Comparison of ENCODE assay signal across 8 cellular contexts in genomic region chr19:5001547-5002131, GRCh38. TPM values are rescaled to one million over a fixed set of nuclear protein-coding genes. Genes with fewer than 3 reads are reported as not detected.
A peak's percentile ranks its signal among the peaks of the same experiment; 100 is the strongest.
DNase-seq lines count a peak whose midpoint lies in the region; ATAC-seq and TF ChIP-seq lines count a peak whose summit lies in the region.

No MANE protein-coding gene starts in this region.

- peaks cover 12% of the 10 kb centered on the region for H3F3A ChIP-seq in SK-N-SH (replicated peaks; ENCODE audit: insufficient read depth)

- H3K4me1 ChIP-seq in SK-N-SH (ENCODE audit: control insufficient read depth in 1 of 2, insufficient read depth in 2 of 2, low read depth in 1 of 2, low read length in 1 of 2) = peaks cover 0 to 9% of the 10 kb centered on the region in 2 experiments; a peak in 1 of 4 replicates
- peaks cover 11% of the 10 kb centered on the region for H3K4me1 ChIP-seq in mammary epithelial cell (ENCODE audit: insufficient read depth, low read length)
- H3K4me1 ChIP-seq in upper lobe of left lung = peaks cover 0 to 4% (median 2%) of the 10 kb centered on the region in 4 donors

- intact Hi-C loops in mammary epithelial cell (cut with micrococcal nuclease) = loop anchor here (1.0 kb wide), 1 partner anchor 30 kb away; no protein-coding TSS in a partner anchor

- H3K27ac ChIP-seq in SK-N-SH (ENCODE audit: low read depth in 2 of 2, low read length in 1 of 2) (peak overlapping the region in 1 of 2 experiments; percentile 53; a peak in 2 of 4 replicates), mammary epithelial cell (ENCODE audit: insufficient read depth, low read depth, low read length) (peak overlapping the region; percentile 38), upper lobe of left lung (no peak overlapping the region)

- dilution Hi-C loops in mammary epithelial cell (cut with HindIII; ENCODE audit: low sequenced_read_pairs) = no loop called here

- H3K27me3 ChIP-seq in H7 (ENCODE audit: control insufficient read depth, insufficient read depth, low read length) = no peaks in the 10 kb centered on the region
- H3K27me3 ChIP-seq in SK-N-SH (ENCODE audit: insufficient read depth) = no peaks in the 10 kb centered on the region
- H3K27me3 ChIP-seq in mammary epithelial cell (ENCODE audit: insufficient read depth, low read length) = no peaks in the 10 kb centered on the region
- no peaks in the 10 kb centered on the region for H3K27me3 ChIP-seq in upper lobe of left lung

- H4K20me1 ChIP-seq in SK-N-SH (ENCODE audit: insufficient read depth) (peaks cover 84% of the 10 kb centered on the region), mammary epithelial cell (ENCODE audit: insufficient read depth, low read length) (no peaks in the 10 kb centered on the region)

- H3K9me2 ChIP-seq in SK-N-SH = no peaks in the 10 kb centered on the region

- H3K79me2 ChIP-seq in SK-N-SH (ENCODE audit: insufficient read depth) = peaks cover 91% of the 10 kb centered on the region
- H3K79me2 ChIP-seq in mammary epithelial cell (ENCODE audit: insufficient read depth, low read length) = peaks cover 96% of the 10 kb centered on the region

- no peak overlapping the region for H3K9ac ChIP-seq in SK-N-SH
- H3K9ac ChIP-seq in mammary epithelial cell (ENCODE audit: insufficient read depth, low read length) = no peak overlapping the region

- peak; percentile 76 for TF ChIP-seq CTCF in SK-N-SH (IDR thresholded peaks at IDR 0.05)
- TF ChIP-seq CTCF in mammary epithelial cell (conservative IDR thresholded peaks at IDR 0.05 in 1 of 2, IDR thresholded peaks at IDR 0.05 in 1 of 2; ENCODE audit: extremely low read depth in 1 of 2, insufficient read depth in 1 of 2, low read depth in 1 of 2, low read length in 2 of 2) = peak; percentile 67 to 77
- peak; percentile 29 to 55 (median 42) for TF ChIP-seq CTCF in upper lobe of left lung (IDR thresholded peaks at IDR 0.05)

- H3K36me3 ChIP-seq in H7 (replicated peaks; ENCODE audit: control insufficient read depth, insufficient read depth, low read length) (no peaks in the 10 kb centered on the region), SK-N-SH (replicated peaks in 1 of 2; ENCODE audit: control insufficient read depth in 1 of 2, insufficient read depth in 2 of 2, low read length in 1 of 2) (peaks cover 3 to 13% of the 10 kb centered on the region in 2 experiments), mammary epithelial cell (ENCODE audit: insufficient read depth, low read length) (no peaks in the 10 kb centered on the region), upper lobe of left lung (peaks cover 0 to 12% (median 4%) of the 10 kb centered on the region in 4 donors)

- TF ChIP-seq EP300 in SK-N-SH (IDR thresholded peaks at IDR 0.05; ENCODE audit: borderline replicate concordance in 1 of 2, low read depth in 1 of 2, low read length in 1 of 2) (no peak), upper lobe of left lung (IDR thresholded peaks at IDR 0.05) (no peak)

- no peaks in the 10 kb centered on the region for H3K9me3 ChIP-seq in SK-N-SH
- H3K9me3 ChIP-seq in mammary epithelial cell (replicated peaks; ENCODE audit: insufficient read depth, low read length) = no peaks in the 10 kb centered on the region
- H3K9me3 ChIP-seq in upper lobe of left lung = no peaks in the 10 kb centered on the region

- BruUV-seq in mammary epithelial cell (replicated peaks; lab: Mats Ljungman, UMichigan) = no TSS peak

- 0 out of 2 replicates have a peak overlapping the region, but pooled peaks have one; percentile 18 for H3K4me2 ChIP-seq in SK-N-SH
- H3K4me2 ChIP-seq in mammary epithelial cell (ENCODE audit: insufficient read depth, low read depth, low read length) = no peak overlapping the region

- H2AFZ ChIP-seq in SK-N-SH (ENCODE audit: low read depth) = no peak overlapping the region
- no peak overlapping the region for H2AFZ ChIP-seq in mammary epithelial cell (ENCODE audit: low read depth, low read length)

- POLR2A ChIA-PET in SK-N-SH (lab: Yijun Ruan, JAX) = no interaction called here

- ATAC-seq in upper lobe of left lung (ENCODE audit: low FRiP score in 2 of 2) = no peak

- 78% methylated on average over 5 of the region's 5 CpGs for WGBS in SK-N-SH (ENCODE audit: low lambda C conversion rate)
- 71% methylated on average over 5 of the region's 5 CpGs for WGBS in mammary epithelial cell (ENCODE audit: low coverage, missing lambda C conversion rate)
- 74 to 89% methylated on average over 5 of the region's 5 CpGs for WGBS in upper lobe of left lung, 2 donors

- TF ChIP-seq POLR2A in upper lobe of left lung (IDR thresholded peaks at IDR 0.05) = no peak

- in situ Hi-C loops in mammary epithelial cell (cut with MboI; ENCODE audit: low sequenced_read_pairs in 2 of 2) = no loop called here

- CTCF ChIA-PET in SK-N-SH (lab: Yijun Ruan, JAX) (interaction anchor here (0.6 to 3.9 kb wide), 15 partner anchors 14 to 194 kb away, joined by 3 to 29 read pairs (median 5); partner anchors contain the start of gene PLIN3), mammary epithelial cell (lab: Charles Lee; ENCODE audit: low non-redundant PET) (interaction anchor here (0.5 kb wide), 1 partner anchor 105 kb away, joined by 4 read pairs; no protein-coding TSS in a partner anchor)

- H3K4me3 ChIP-seq in H7 (ENCODE audit: insufficient read depth, low read depth, low read length) = no peak overlapping the region
- no peak overlapping the region for H3K4me3 ChIP-seq in SK-N-SH (ENCODE audit: low read depth in 2 of 2, low read length in 1 of 2)
- H3K4me3 ChIP-seq in mammary epithelial cell (replicated peaks in 1 of 3; ENCODE audit: insufficient read depth in 1 of 3, low read depth in 2 of 3, low read length in 3 of 3) = no peak overlapping the region
- no peak overlapping the region for H3K4me3 ChIP-seq in upper lobe of left lung

- peak; percentile 43 for TF ChIP-seq RAD21 in SK-N-SH (IDR thresholded peaks at IDR 0.05; ENCODE audit: low read length)

- DNase-seq in AG20443 (ENCODE audit: low spot score) = peak; percentile 80
- DNase-seq in H7 = peak; percentile 86
- peak; percentile 69 for DNase-seq in SK-N-SH
- peak; percentile 25 for DNase-seq in mammary epithelial cell
- DNase-seq in medulla oblongata (ENCODE audit: extremely low spot score) = peak; percentile 30
- DNase-seq in upper lobe of left lung = no peak
- DNase-seq in NCI-H1930 (lab: John Stamatoyannopoulos, UW) = no peak
- no peak for DNase-seq in NCI-H2029 (lab: John Stamatoyannopoulos, UW)

TF ChIP-seq in SK-N-SH, 30 proteins besides CTCF, POLR2A, EP300 and RAD21:
- no peak for TF ChIP-seq USF2 (IDR thresholded peaks at IDR 0.05; ENCODE audit: borderline replicate concordance, low read depth, low read length)
- no peak for TF ChIP-seq GABPA (IDR thresholded peaks at IDR 0.05; ENCODE audit: low read depth)
- peak; percentile 47 for TF ChIP-seq SMC3 (IDR thresholded peaks at IDR 0.05; ENCODE audit: low read depth, low read length)
- no peak for TF ChIP-seq CHD2 (IDR thresholded peaks at IDR 0.05; ENCODE audit: low read length, partially characterized antibody)

RNA-seq across cellular contexts. Expression of gene KDM4B, which starts 32.7 kb away (rescaled TPM):
- 12.0 and 18.5 TPM in 2 replicates for total RNA-seq in H7 (2014; rRNA removed; shearing (Covaris generic))
- polyA plus RNA-seq in SK-N-SH (2012; rRNA removed) = 10.0 and 12.2 TPM in 2 replicates
- polyA plus RNA-seq in SK-N-SH (2012; cell fraction: cytosol; rRNA removed) = 4.2 and 6.7 TPM in 2 replicates
- 32.4 and 32.9 TPM in 2 replicates for polyA plus RNA-seq in SK-N-SH (2012; cell fraction: nucleus; rRNA removed)
- 10 to 100 TPM; 20.3 to 33.5 TPM for total RNA-seq in mammary epithelial cell
- 9.0 TPM for polyA plus RNA-seq in mammary epithelial cell
- polyA minus RNA-seq in mammary epithelial cell = 46.2 TPM
- total RNA-seq in upper lobe of left lung = 100 to 1,000 TPM in 1 of 6 donors, 10 to 100 TPM in 5; 28.1 to 112 (median 38.2) TPM

Comparison
In these comparisons a context has a peak if more than half of its experiments do, and no peak if none do; other contexts are left out.
1. DNase-seq: peak in AG20443 (single experiment), H7 (single experiment), SK-N-SH (single experiment), mammary epithelial cell (single experiment) and medulla oblongata (single experiment); none in upper lobe of left lung (0 of 2), NCI-H1930 (0 of 2) and NCI-H2029 (single experiment).
2. Peak in every context shown above with its lines, with median percentiles within 50 percentile points of each other: CTCF ChIP-seq.